In the genomic region with DNA sequence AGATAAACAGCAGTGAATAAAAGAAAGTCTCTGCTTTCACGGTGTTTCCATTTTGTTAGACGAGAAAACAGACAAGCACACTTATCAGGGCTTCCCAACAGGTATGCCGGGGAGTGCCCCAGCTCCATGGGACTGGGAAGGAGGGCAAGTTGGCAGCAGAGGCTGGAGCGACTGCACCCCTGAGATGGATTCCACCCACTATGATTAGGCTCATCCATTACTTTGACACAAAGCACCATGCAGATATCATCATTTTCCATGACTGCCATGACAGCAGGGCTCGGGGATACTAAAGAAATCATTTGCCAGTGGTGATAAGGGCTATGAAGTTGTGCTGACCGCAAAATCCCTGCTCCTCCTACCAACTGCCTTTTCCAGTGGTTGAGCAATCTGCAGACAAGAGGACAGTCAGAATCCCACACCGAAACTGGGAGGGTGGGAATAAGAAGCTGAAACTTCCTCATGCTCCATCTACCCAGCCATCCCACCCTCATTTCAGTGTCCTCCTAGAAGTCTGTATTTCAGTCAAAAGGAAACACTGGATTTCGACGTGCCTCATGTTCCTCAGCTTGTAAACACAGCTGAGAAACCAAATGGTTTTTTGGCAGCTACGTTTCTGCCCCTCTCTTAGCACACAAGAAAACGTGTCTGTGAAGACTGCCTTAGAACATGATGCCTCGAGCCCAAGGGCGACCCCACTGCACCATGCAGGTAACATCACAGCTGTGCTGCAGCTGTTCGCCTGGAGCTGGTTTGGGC, we compare ENCODE assay signal across 1 cellular context.
TF ChIP-seq lines count a peak whose summit lies in the region.

No MANE protein-coding gene starts in this region.

TF ChIP-seq in SK-N-SH treated with all-trans-retinoic acid at 6 μM for 48 hours, 23 proteins besides CTCF, POLR2A, EP300 and RAD21 (continued from another document):
- TF ChIP-seq, protein P1, sequence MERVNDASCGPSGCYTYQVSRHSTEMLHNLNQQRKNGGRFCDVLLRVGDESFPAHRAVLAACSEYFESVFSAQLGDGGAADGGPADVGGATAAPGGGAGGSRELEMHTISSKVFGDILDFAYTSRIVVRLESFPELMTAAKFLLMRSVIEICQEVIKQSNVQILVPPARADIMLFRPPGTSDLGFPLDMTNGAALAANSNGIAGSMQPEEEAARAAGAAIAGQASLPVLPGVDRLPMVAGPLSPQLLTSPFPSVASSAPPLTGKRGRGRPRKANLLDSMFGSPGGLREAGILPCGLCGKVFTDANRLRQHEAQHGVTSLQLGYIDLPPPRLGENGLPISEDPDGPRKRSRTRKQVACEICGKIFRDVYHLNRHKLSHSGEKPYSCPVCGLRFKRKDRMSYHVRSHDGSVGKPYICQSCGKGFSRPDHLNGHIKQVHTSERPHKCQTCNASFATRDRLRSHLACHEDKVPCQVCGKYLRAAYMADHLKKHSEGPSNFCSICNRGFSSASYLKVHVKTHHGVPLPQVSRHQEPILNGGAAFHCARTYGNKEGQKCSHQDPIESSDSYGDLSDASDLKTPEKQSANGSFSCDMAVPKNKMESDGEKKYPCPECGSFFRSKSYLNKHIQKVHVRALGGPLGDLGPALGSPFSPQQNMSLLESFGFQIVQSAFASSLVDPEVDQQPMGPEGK (CRISPR knock-in tag; IDR thresholded peaks at IDR 0.05; ENCODE audit: borderline replicate concordance), result no peak
- TF ChIP-seq ZNF565 (CRISPR knock-in tag; conservative IDR thresholded peaks at IDR 0.05; ENCODE audit: low read depth), result no peak
- no peak for TF ChIP-seq PPARA (CRISPR knock-in tag; IDR thresholded peaks at IDR 0.05; ENCODE audit: borderline replicate concordance)
- no peak for TF ChIP-seq ZFP3 (CRISPR knock-in tag; IDR thresholded peaks at IDR 0.05)
- TF ChIP-seq BACH2 (CRISPR knock-in tag; IDR thresholded peaks at IDR 0.05; ENCODE audit: borderline replicate concordance), result no peak
- no peak for TF ChIP-seq ZNF70 (CRISPR knock-in tag; IDR thresholded peaks at IDR 0.05)
- TF ChIP-seq, protein P2, sequence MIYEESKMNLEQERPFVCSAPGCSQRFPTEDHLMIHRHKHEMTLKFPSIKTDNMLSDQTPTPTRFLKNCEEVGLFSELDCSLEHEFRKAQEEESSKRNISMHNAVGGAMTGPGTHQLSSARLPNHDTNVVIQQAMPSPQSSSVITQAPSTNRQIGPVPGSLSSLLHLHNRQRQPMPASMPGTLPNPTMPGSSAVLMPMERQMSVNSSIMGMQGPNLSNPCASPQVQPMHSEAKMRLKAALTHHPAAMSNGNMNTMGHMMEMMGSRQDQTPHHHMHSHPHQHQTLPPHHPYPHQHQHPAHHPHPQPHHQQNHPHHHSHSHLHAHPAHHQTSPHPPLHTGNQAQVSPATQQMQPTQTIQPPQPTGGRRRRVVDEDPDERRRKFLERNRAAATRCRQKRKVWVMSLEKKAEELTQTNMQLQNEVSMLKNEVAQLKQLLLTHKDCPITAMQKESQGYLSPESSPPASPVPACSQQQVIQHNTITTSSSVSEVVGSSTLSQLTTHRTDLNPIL (CRISPR knock-in tag; IDR thresholded peaks at IDR 0.05; ENCODE audit: low read depth), result no peak
- no peak for TF ChIP-seq ZC3H10 (CRISPR knock-in tag; IDR thresholded peaks at IDR 0.05)
- no peak for TF ChIP-seq TCF4 (CRISPR knock-in tag; IDR thresholded peaks at IDR 0.05; ENCODE audit: borderline replicate concordance)
- TF ChIP-seq, protein P3, sequence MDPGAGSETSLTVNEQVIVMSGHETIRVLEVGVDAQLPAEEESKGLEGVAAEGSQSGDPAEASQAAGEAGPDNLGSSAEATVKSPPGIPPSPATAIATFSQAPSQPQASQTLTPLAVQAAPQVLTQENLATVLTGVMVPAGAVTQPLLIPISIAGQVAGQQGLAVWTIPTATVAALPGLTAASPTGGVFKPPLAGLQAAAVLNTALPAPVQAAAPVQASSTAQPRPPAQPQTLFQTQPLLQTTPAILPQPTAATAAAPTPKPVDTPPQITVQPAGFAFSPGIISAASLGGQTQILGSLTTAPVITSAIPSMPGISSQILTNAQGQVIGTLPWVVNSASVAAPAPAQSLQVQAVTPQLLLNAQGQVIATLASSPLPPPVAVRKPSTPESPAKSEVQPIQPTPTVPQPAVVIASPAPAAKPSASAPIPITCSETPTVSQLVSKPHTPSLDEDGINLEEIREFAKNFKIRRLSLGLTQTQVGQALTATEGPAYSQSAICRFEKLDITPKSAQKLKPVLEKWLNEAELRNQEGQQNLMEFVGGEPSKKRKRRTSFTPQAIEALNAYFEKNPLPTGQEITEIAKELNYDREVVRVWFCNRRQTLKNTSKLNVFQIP (CRISPR knock-in tag; IDR thresholded peaks at IDR 0.05; ENCODE audit: borderline replicate concordance, low read depth), result no peak
- no peak for TF ChIP-seq CSDC2 (CRISPR knock-in tag; IDR thresholded peaks at IDR 0.05)
- no peak for TF ChIP-seq ARNTL (CRISPR knock-in tag; IDR thresholded peaks at IDR 0.05; ENCODE audit: borderline replicate concordance, low read depth)
- TF ChIP-seq ZNF8 (CRISPR knock-in tag; IDR thresholded peaks at IDR 0.05), result no peak
- TF ChIP-seq ISL1 (CRISPR knock-in tag; IDR thresholded peaks at IDR 0.05), result no peak
- TF ChIP-seq ZFP30 (CRISPR knock-in tag; IDR thresholded peaks at IDR 0.05), result no peak
- no peak for TF ChIP-seq SNAI2 (CRISPR knock-in tag; IDR thresholded peaks at IDR 0.05)
- no peak for TF ChIP-seq TOX (CRISPR knock-in tag; IDR thresholded peaks at IDR 0.05; ENCODE audit: borderline replicate concordance)
